Comparison of ENCODE assay signal across 8 cellular contexts in genomic region chr9:114397848-114398605, GRCh38.
DNase-seq lines count a peak whose midpoint lies in the region; ATAC-seq and TF ChIP-seq lines count a peak whose summit lies in the region.

No MANE protein-coding gene starts in this region.

- ATAC-seq in GM19035 (IDR thresholded peaks at IDR 0.05; ENCODE audit: unreplicated experiment) (peak; percentile 80), HG03280 (IDR thresholded peaks at IDR 0.05; ENCODE audit: unreplicated experiment) (peak; percentile 74)

- H3K27ac ChIP-seq in cingulate gyrus (ENCODE audit: low read depth, low read length): peak overlapping the region; percentile 69

- peak overlapping the region; percentile 93 for H3K4me3 ChIP-seq in AG10803 (ENCODE audit: low read length)

- DNase-seq in AG10803 (ENCODE audit: low read depth) (peak; percentile 93), NCI-H510A treated with DMSO at 0.1 percent for 48 hours (lab: John Stamatoyannopoulos, UW) (peak; percentile 92), left kidney (ENCODE audit: low read depth, low spot score) (peak; percentile 98)
- peak; percentile 97 for DNase-seq in activated CD4-positive, alpha-beta T cell treated with anti-CD3 and anti-CD28 coated beads for 4 hours
- DNase-seq in stimulated activated CD4-positive, alpha-beta T cell treated with anti-CD3 and anti-CD28 coated beads, Interleukin-1b, Interleukin-23, amount 100 ng/mL, for 48 hours: peak; percentile 94

- TF ChIP-seq CTCF in AG10803 (conservative IDR thresholded peaks at IDR 0.05; ENCODE audit: low read length): no peak

Comparison
In these comparisons a context has a peak if more than half of its experiments do, and no peak if none do; other contexts are left out.
1. Peak in every context shown above with its lines: DNase-seq, ATAC-seq, H3K4me3 ChIP-seq and H3K27ac ChIP-seq.